Comparison of ENCODE assay signal across 8 cellular contexts in genomic region chrX:49271341-49271740, GRCh38. TPM values are rescaled to one million over a fixed set of nuclear protein-coding genes. Genes with fewer than 3 reads are reported as not detected.
DNase-seq lines count a peak whose midpoint lies in the region; ATAC-seq and TF ChIP-seq lines count a peak whose summit lies in the region.
"Had no signal": no experiment of that assay in that cellular context is flagged by ENCODE, and none has a peak within 500 bp of the region (broad histone marks: within the 10 kb centered on the region; RNA-seq: fewer than 3 reads in every experiment).

No MANE protein-coding gene starts in this region.

- peak overlapping the region; percentile 81 for H3K4me3 Mint-ChIP-seq in activated CD4-positive, alpha-beta memory T cell treated with anti-CD3 and anti-CD28 coated beads, Interleukin-2, amount 10 ng/mL, durations not matched to agents 7 days and 5 days
- H3K4me3 Mint-ChIP-seq in natural killer cell treated with Interleukin-12 subunit alpha and Interleukin-12 subunit beta and Interleukin-15 and Interleukin-18, amount 100 ng/mL, for 72 hours = peak overlapping the region; percentile 67

- no peak for DNase-seq in activated CD4-positive, alpha-beta memory T cell treated with anti-CD3 and anti-CD28 coated beads, Interleukin-2, amount 10 ng/mL, durations not matched to agents 7 days and 5 days
- DNase-seq in natural killer cell treated with Interleukin-12 subunit alpha and Interleukin-12 subunit beta and Interleukin-15 and Interleukin-18, amount 100 ng/mL, for 72 hours (ENCODE audit: low spot score) = no peak
- DNase-seq in lower leg skin (ENCODE audit: low spot score in 2 of 2) (no peak), cerebellar nuclear complex (lab: John Stamatoyannopoulos, UW) (no peak)
- DNase-seq: left ventricle myocardium superior had no signal

- WGBS in lower leg skin, 2 donors = 55 to 57% methylated on average over 2 of the region's 2 CpGs

- peaks cover 33% of the 10 kb centered on the region for H3K36me3 Mint-ChIP-seq in activated CD4-positive, alpha-beta memory T cell treated with anti-CD3 and anti-CD28 coated beads, Interleukin-2, amount 10 ng/mL, durations not matched to agents 7 days and 5 days (ENCODE audit: low read depth)
- peaks cover 6% of the 10 kb centered on the region for H3K36me3 Mint-ChIP-seq in natural killer cell treated with Interleukin-12 subunit alpha and Interleukin-12 subunit beta and Interleukin-15 and Interleukin-18, amount 100 ng/mL, for 72 hours

- CTCF ChIA-PET in activated CD4-positive, alpha-beta memory T cell treated with anti-CD3 and anti-CD28 coated beads, Interleukin-2, amount 10 ng/mL, durations not matched to agents 7 days and 5 days (lab: Charles Lee) = interaction anchor here (0.6 to 2.9 kb wide), 2 partner anchors 18 to 78 kb away, joined by 3 to 12 read pairs; no protein-coding TSS in a partner anchor

- POLR2A ChIA-PET in activated CD4-positive, alpha-beta memory T cell treated with anti-CD3 and anti-CD28 coated beads, Interleukin-2, amount 10 ng/mL, durations not matched to agents 7 days and 5 days (lab: Charles Lee) = interaction anchor here (1.3 to 2.5 kb wide), 3 partner anchors 7 to 99 kb away, joined by 3 to 25 read pairs (median 6); partner anchors contain the start of genes CCDC22, FOXP3 and PLP2

- H3K27ac Mint-ChIP-seq in activated CD4-positive, alpha-beta memory T cell treated with anti-CD3 and anti-CD28 coated beads, Interleukin-2, amount 10 ng/mL, durations not matched to agents 7 days and 5 days = peak overlapping the region; percentile 95
- peak overlapping the region; percentile 12 to 57 for H3K27ac Mint-ChIP-seq in natural killer cell treated with Interleukin-12 subunit alpha and Interleukin-12 subunit beta and Interleukin-15 and Interleukin-18, amount 100 ng/mL, for 72 hours

- H3K9me3 Mint-ChIP-seq in activated CD4-positive, alpha-beta memory T cell treated with anti-CD3 and anti-CD28 coated beads, Interleukin-2, amount 10 ng/mL, durations not matched to agents 7 days and 5 days = no peaks in the 10 kb centered on the region
- no peaks in the 10 kb centered on the region for H3K9me3 Mint-ChIP-seq in natural killer cell treated with Interleukin-12 subunit alpha and Interleukin-12 subunit beta and Interleukin-15 and Interleukin-18, amount 100 ng/mL, for 72 hours

- intact Hi-C loops in lower leg skin (cut with DNase I; ENCODE audit: low total_unique reads) = no loop called here

- no peaks in the 10 kb centered on the region for H3K27me3 Mint-ChIP-seq in activated CD4-positive, alpha-beta memory T cell treated with anti-CD3 and anti-CD28 coated beads, Interleukin-2, amount 10 ng/mL, durations not matched to agents 7 days and 5 days
- H3K27me3 Mint-ChIP-seq in natural killer cell treated with Interleukin-12 subunit alpha and Interleukin-12 subunit beta and Interleukin-15 and Interleukin-18, amount 100 ng/mL, for 72 hours = peaks cover 0 to 4% of the 10 kb centered on the region in 2 donors

- H3K4me3 ChIP-seq in lower leg skin (ENCODE audit: low read depth, poor library complexity, severe bottlenecking) = no peak overlapping the region

- H3K4me1 Mint-ChIP-seq in activated CD4-positive, alpha-beta memory T cell treated with anti-CD3 and anti-CD28 coated beads, Interleukin-2, amount 10 ng/mL, durations not matched to agents 7 days and 5 days = peaks cover 71% of the 10 kb centered on the region
- H3K4me1 Mint-ChIP-seq in natural killer cell treated with Interleukin-12 subunit alpha and Interleukin-12 subunit beta and Interleukin-15 and Interleukin-18, amount 100 ng/mL, for 72 hours (ENCODE audit: low read depth in 2 of 2) = peaks cover 34 to 56% of the 10 kb centered on the region in 2 donors

- no peak for ATAC-seq in GM18505 (IDR thresholded peaks at IDR 0.05; ENCODE audit: unreplicated experiment)
- no peak for ATAC-seq in natural killer cell treated with Interleukin-12 subunit alpha and Interleukin-12 subunit beta and Interleukin-15 and Interleukin-18, amount 100 ng/mL, for 72 hours
- no peak for ATAC-seq in HG02884 (IDR thresholded peaks at IDR 0.05; ENCODE audit: unreplicated experiment)
- ATAC-seq: left ventricle myocardium superior had no signal

- TF ChIP-seq CTCF in lower leg skin (IDR thresholded peaks at IDR 0.05) = no peak

- peak; percentile 20 for TF ChIP-seq POLR2A in GM18505 (IDR thresholded peaks at IDR 0.05; ENCODE audit: borderline replicate concordance, extremely low read depth, insufficient read depth, insufficient read length)
- TF ChIP-seq POLR2A in lower leg skin (IDR thresholded peaks at IDR 0.05) = no peak

RNA-seq across cellular contexts. Expression of gene PPP1R3F, which starts 1.7 kb away (rescaled TPM):
- 1 to 10 TPM; 9.3 to 9.9 TPM for total RNA-seq in activated CD4-positive, alpha-beta memory T cell treated with anti-CD3 and anti-CD28 coated beads, Interleukin-2, amount 10 ng/mL, durations not matched to agents 7 days and 5 days
- total RNA-seq in natural killer cell treated with Interleukin-12 subunit alpha and Interleukin-12 subunit beta and Interleukin-15 and Interleukin-18, amount 100 ng/mL, for 72 hours = 1 to 10 TPM; 3.4 to 3.8 TPM
- 10 to 100 TPM in 1 of 4 donors, 1 to 10 TPM in 3; 4.7 to 10.9 (median 5.6) TPM for total RNA-seq in lower leg skin

RNA-seq across cellular contexts. Expression of gene FOXP3, which starts 6.8 kb away (rescaled TPM):
- total RNA-seq in activated CD4-positive, alpha-beta memory T cell treated with anti-CD3 and anti-CD28 coated beads, Interleukin-2, amount 10 ng/mL, durations not matched to agents 7 days and 5 days = 10 to 100 TPM; 18.4 to 19.1 TPM
- total RNA-seq in natural killer cell treated with Interleukin-12 subunit alpha and Interleukin-12 subunit beta and Interleukin-15 and Interleukin-18, amount 100 ng/mL, for 72 hours = under 1 TPM; 0.55 to 0.78 TPM
- total RNA-seq in lower leg skin = 1 to 10 TPM in 2 of 4 donors, under 1 TPM in 2; 0.69 to 1.1 (median 0.92) TPM
- total RNA-seq: cerebellum, left ventricle myocardium superior had no signal

RNA-seq across cellular contexts. Expression of gene GAGE10, which starts 32.1 kb away (rescaled TPM):
- not detected for total RNA-seq in activated CD4-positive, alpha-beta memory T cell treated with anti-CD3 and anti-CD28 coated beads, Interleukin-2, amount 10 ng/mL, durations not matched to agents 7 days and 5 days
- not detected for total RNA-seq in natural killer cell treated with Interleukin-12 subunit alpha and Interleukin-12 subunit beta and Interleukin-15 and Interleukin-18, amount 100 ng/mL, for 72 hours
- not detected for total RNA-seq in lower leg skin
- total RNA-seq: cerebellum, left ventricle myocardium superior had no signal

RNA-seq across cellular contexts. Expression of gene CCDC22, which starts 36.1 kb away (rescaled TPM):
- total RNA-seq in activated CD4-positive, alpha-beta memory T cell treated with anti-CD3 and anti-CD28 coated beads, Interleukin-2, amount 10 ng/mL, durations not matched to agents 7 days and 5 days = 10 to 100 TPM; 23.4 to 24.6 TPM
- total RNA-seq in natural killer cell treated with Interleukin-12 subunit alpha and Interleukin-12 subunit beta and Interleukin-15 and Interleukin-18, amount 100 ng/mL, for 72 hours = 10 to 100 TPM; 25.6 to 25.7 TPM
- 10 to 100 TPM; 18.1 to 29.7 (median 19.8) TPM for total RNA-seq in lower leg skin

RNA-seq across cellular contexts. Expression of gene CACNA1F, which starts 38.2 kb away (rescaled TPM):
- total RNA-seq in activated CD4-positive, alpha-beta memory T cell treated with anti-CD3 and anti-CD28 coated beads, Interleukin-2, amount 10 ng/mL, durations not matched to agents 7 days and 5 days = under 1 TPM; 0.50 to 0.93 TPM
- under 1 TPM in 1 of 2 donors, not detected in 1; 0.14 TPM for total RNA-seq in natural killer cell treated with Interleukin-12 subunit alpha and Interleukin-12 subunit beta and Interleukin-15 and Interleukin-18, amount 100 ng/mL, for 72 hours
- under 1 TPM in 3 of 4 donors, not detected in 1; 0.06 to 0.76 (median 0.15) TPM for total RNA-seq in lower leg skin

Comparison
In these comparisons a context has a peak if more than half of its experiments do, and no peak if none do; other contexts are left out.
1. RNA of gene FOXP3, which starts 6.8 kb away (total RNA-seq): 18.4 to 19.1 TPM in activated CD4-positive, alpha-beta memory T cell treated with anti-CD3 and anti-CD28 coated beads, Interleukin-2, amount 10 ng/mL, durations not matched to agents 7 days and 5 days; 0.69 to 1.1 TPM in lower leg skin and 0.55 to 0.78 TPM in natural killer cell treated with Interleukin-12 subunit alpha and Interleukin-12 subunit beta and Interleukin-15 and Interleukin-18, amount 100 ng/mL, for 72 hours; every median in the first group is over 4 times any median in the second.